Comparison of ENCODE assay signal across 1 cellular context in the genomic region with DNA sequence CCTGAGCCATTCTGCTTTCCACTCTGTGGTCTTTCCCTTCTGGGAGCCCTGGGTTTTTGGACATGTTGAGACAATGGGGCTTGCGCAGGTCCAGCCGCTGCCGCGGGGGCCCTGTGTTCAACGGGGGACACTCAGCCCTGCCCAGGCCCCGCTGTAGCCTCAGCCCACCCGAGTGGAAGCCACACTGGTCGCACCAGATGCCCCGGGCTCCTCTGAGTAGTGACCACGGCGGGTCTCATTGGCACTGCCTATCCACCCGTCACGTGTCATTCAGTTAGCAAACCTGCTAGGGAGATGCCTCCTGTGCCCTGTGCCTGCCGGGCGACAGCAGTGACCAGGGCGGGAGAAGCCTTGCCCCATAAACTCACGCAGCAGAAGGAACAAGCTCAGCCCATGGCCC.
TF ChIP-seq lines count a peak whose summit lies in the region.

No MANE protein-coding gene starts in this region.

TF ChIP-seq in GM23338, 12 proteins besides CTCF, POLR2A, EP300 and RAD21 (continued from another document):
- TF ChIP-seq, protein P1, sequence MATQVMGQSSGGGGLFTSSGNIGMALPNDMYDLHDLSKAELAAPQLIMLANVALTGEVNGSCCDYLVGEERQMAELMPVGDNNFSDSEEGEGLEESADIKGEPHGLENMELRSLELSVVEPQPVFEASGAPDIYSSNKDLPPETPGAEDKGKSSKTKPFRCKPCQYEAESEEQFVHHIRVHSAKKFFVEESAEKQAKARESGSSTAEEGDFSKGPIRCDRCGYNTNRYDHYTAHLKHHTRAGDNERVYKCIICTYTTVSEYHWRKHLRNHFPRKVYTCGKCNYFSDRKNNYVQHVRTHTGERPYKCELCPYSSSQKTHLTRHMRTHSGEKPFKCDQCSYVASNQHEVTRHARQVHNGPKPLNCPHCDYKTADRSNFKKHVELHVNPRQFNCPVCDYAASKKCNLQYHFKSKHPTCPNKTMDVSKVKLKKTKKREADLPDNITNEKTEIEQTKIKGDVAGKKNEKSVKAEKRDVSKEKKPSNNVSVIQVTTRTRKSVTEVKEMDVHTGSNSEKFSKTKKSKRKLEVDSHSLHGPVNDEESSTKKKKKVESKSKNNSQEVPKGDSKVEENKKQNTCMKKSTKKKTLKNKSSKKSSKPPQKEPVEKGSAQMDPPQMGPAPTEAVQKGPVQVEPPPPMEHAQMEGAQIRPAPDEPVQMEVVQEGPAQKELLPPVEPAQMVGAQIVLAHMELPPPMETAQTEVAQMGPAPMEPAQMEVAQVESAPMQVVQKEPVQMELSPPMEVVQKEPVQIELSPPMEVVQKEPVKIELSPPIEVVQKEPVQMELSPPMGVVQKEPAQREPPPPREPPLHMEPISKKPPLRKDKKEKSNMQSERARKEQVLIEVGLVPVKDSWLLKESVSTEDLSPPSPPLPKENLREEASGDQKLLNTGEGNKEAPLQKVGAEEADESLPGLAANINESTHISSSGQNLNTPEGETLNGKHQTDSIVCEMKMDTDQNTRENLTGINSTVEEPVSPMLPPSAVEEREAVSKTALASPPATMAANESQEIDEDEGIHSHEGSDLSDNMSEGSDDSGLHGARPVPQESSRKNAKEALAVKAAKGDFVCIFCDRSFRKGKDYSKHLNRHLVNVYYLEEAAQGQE (IDR thresholded peaks at IDR 0.05; ENCODE audit: unreplicated experiment), result no peak
